ENCODE assay signal across 19 cellular contexts in genomic region chr14:82655770-82656169, GRCh38.
"Had no signal": no experiment of that assay in that cellular context is flagged by ENCODE, and none has a peak within 500 bp of the region (broad histone marks: within the 10 kb centered on the region; RNA-seq: fewer than 3 reads in every experiment).

No MANE protein-coding gene starts in this region.

- DNase-seq: activated CD4-positive, alpha-beta T cell treated with anti-CD3 and anti-CD28 coated beads for 4 hours; activated CD8-positive, alpha-beta memory T cell treated with anti-CD3 and anti-CD28 coated beads, Interleukin-2, amount 50 U/mL, for 4 hours; activated CD8-positive, alpha-beta T cell treated with anti-CD3 and anti-CD28 coated beads for 36 hours; activated gamma-delta T cell treated with Interleukin-2 at 50 U/mL for 16 hours; activated naive CD4-positive, alpha-beta T cell treated with anti-CD3 and anti-CD28 coated beads, Interleukin-2, amount 10 ng/mL, durations not matched to agents 7 days and 5 days; activated naive CD8-positive, alpha-beta T cell treated with anti-CD3 and anti-CD28 coated beads, Interleukin-2, amount 10 ng/mL, durations not matched to agents 7 days and 5 days; activated T-cell treated with anti-CD3 and anti-CD28 coated beads, Interleukin-2, amount 50 U/mL, for 72 hours; adrenal gland; anterior cingulate cortex; caudate nucleus; Kasumi-1; KBM-7; NCI-H1417; NCI-H1930; NCI-H446 treated with DMSO at 0.1 percent for 48 hours; NCI-H69; PC-3; SHP77 had no signal

- H3K4me3 ChIP-seq: adrenal gland had no signal

- ATAC-seq: activated CD4-positive, CD25-positive, alpha-beta regulatory T cell treated with anti-CD3 and anti-CD28 coated beads, Interleukin-2, amount 50 U/mL, for 24 hours; activated CD8-positive, alpha-beta T cell treated with anti-CD3 and anti-CD28 coated beads for 36 hours; activated T-cell treated with anti-CD3 and anti-CD28 coated beads, Interleukin-2, amount 50 U/mL, for 72 hours; PC-3 had no signal

- H3K27ac ChIP-seq: adrenal gland had no signal

- H3K4me1 ChIP-seq: adrenal gland had no signal

- H3K27me3 ChIP-seq: adrenal gland had no signal

- H3K9me3 ChIP-seq: adrenal gland had no signal

- H3K36me3 ChIP-seq: adrenal gland had no signal
